Comparison of ENCODE assay signal across 2 cellular contexts in the genomic region with DNA sequence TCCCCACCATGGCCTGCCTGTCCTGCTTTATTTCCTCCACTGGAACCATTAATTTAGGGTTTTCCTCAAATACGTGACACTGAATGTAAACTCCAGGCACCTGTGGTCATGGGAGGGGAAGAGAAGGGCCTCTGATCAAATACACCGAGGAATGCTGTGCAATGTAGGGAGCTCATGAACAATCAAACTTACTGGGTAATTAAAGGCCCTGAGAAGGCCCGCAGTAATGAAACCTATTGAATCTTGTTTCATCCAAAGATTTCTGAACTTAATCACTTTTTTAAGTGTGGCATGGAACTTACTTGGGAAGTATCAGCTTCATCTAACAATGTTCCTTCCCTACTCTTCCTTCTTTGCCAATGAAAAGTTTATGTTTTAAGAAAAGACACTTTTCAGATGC.
TF ChIP-seq lines count a peak whose summit lies in the region.

No MANE protein-coding gene starts in this region.

TF ChIP-seq in GM23338, 12 proteins besides CTCF, POLR2A, EP300 and RAD21:
- no peak for TF ChIP-seq NANOG (IDR thresholded peaks at IDR 0.05; ENCODE audit: borderline replicate concordance)
- TF ChIP-seq, protein P1, sequence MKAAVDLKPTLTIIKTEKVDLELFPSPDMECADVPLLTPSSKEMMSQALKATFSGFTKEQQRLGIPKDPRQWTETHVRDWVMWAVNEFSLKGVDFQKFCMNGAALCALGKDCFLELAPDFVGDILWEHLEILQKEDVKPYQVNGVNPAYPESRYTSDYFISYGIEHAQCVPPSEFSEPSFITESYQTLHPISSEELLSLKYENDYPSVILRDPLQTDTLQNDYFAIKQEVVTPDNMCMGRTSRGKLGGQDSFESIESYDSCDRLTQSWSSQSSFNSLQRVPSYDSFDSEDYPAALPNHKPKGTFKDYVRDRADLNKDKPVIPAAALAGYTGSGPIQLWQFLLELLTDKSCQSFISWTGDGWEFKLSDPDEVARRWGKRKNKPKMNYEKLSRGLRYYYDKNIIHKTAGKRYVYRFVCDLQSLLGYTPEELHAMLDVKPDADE (IDR thresholded peaks at IDR 0.05): no peak
- TF ChIP-seq CREB1 (CRISPR knock-in tag; IDR thresholded peaks at IDR 0.05; ENCODE audit: low read depth): no peak
- no peak for TF ChIP-seq ZNF331 (CRISPR knock-in tag; IDR thresholded peaks at IDR 0.05; ENCODE audit: low read depth)
- TF ChIP-seq, protein P2, sequence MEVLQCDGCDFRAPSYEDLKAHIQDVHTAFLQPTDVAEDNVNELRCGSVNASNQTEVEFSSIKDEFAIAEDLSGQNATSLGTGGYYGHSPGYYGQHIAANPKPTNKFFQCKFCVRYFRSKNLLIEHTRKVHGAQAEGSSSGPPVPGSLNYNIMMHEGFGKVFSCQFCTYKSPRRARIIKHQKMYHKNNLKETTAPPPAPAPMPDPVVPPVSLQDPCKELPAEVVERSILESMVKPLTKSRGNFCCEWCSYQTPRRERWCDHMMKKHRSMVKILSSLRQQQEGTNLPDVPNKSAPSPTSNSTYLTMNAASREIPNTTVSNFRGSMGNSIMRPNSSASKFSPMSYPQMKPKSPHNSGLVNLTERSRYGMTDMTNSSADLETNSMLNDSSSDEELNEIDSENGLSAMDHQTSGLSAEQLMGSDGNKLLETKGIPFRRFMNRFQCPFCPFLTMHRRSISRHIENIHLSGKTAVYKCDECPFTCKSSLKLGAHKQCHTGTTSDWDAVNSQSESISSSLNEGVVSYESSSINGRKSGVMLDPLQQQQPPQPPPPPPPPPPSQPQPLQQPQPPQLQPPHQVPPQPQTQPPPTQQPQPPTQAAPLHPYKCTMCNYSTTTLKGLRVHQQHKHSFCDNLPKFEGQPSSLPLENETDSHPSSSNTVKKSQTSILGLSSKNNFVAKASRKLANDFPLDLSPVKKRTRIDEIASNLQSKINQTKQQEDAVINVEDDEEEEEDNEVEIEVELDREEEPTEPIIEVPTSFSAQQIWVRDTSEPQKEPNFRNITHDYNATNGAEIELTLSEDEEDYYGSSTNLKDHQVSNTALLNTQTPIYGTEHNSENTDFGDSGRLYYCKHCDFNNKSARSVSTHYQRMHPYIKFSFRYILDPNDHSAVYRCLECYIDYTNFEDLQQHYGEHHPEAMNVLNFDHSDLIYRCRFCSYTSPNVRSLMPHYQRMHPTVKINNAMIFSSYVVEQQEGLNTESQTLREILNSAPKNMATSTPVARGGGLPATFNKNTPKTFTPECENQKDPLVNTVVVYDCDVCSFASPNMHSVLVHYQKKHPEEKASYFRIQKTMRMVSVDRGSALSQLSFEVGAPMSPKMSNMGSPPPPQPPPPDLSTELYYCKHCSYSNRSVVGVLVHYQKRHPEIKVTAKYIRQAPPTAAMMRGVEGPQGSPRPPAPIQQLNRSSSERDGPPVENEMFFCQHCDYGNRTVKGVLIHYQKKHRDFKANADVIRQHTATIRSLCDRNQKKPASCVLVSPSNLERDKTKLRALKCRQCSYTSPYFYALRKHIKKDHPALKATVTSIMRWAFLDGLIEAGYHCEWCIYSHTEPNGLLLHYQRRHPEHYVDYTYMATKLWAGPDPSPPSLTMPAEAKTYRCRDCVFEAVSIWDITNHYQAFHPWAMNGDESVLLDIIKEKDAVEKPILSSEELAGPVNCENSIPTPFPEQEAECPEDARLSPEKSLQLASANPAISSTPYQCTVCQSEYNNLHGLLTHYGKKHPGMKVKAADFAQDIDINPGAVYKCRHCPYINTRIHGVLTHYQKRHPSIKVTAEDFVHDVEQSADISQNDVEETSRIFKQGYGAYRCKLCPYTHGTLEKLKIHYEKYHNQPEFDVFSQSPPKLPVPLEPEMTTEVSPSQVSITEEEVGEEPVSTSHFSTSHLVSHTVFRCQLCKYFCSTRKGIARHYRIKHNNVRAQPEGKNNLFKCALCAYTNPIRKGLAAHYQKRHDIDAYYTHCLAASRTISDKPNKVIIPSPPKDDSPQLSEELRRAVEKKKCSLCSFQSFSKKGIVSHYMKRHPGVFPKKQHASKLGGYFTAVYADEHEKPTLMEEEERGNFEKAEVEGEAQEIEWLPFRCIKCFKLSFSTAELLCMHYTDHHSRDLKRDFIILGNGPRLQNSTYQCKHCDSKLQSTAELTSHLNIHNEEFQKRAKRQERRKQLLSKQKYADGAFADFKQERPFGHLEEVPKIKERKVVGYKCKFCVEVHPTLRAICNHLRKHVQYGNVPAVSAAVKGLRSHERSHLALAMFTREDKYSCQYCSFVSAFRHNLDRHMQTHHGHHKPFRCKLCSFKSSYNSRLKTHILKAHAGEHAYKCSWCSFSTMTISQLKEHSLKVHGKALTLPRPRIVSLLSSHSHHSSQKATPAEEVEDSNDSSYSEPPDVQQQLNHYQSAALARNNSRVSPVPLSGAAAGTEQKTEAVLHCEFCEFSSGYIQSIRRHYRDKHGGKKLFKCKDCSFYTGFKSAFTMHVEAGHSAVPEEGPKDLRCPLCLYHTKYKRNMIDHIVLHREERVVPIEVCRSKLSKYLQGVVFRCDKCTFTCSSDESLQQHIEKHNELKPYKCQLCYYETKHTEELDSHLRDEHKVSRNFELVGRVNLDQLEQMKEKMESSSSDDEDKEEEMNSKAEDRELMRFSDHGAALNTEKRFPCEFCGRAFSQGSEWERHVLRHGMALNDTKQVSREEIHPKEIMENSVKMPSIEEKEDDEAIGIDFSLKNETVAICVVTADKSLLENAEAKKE (CRISPR knock-in tag; IDR thresholded peaks at IDR 0.05): no peak

TF ChIP-seq in K562, 482 proteins besides CTCF, POLR2A, EP300 and RAD21 (continued from another document):
- TF ChIP-seq BRF1 (IDR thresholded peaks at IDR 0.05; ENCODE audit: borderline replicate concordance, extremely low read depth, insufficient read length): no peak
- TF ChIP-seq, protein P3, sequence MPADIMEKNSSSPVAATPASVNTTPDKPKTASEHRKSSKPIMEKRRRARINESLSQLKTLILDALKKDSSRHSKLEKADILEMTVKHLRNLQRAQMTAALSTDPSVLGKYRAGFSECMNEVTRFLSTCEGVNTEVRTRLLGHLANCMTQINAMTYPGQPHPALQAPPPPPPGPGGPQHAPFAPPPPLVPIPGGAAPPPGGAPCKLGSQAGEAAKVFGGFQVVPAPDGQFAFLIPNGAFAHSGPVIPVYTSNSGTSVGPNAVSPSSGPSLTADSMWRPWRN (IDR thresholded peaks at IDR 0.05; ENCODE audit: low read depth): no peak
- TF ChIP-seq, protein P4, sequence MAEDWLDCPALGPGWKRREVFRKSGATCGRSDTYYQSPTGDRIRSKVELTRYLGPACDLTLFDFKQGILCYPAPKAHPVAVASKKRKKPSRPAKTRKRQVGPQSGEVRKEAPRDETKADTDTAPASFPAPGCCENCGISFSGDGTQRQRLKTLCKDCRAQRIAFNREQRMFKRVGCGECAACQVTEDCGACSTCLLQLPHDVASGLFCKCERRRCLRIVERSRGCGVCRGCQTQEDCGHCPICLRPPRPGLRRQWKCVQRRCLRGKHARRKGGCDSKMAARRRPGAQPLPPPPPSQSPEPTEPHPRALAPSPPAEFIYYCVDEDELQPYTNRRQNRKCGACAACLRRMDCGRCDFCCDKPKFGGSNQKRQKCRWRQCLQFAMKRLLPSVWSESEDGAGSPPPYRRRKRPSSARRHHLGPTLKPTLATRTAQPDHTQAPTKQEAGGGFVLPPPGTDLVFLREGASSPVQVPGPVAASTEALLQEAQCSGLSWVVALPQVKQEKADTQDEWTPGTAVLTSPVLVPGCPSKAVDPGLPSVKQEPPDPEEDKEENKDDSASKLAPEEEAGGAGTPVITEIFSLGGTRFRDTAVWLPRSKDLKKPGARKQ (CRISPR knock-in tag; IDR thresholded peaks at IDR 0.05): no peak
- TF ChIP-seq, protein P5, sequence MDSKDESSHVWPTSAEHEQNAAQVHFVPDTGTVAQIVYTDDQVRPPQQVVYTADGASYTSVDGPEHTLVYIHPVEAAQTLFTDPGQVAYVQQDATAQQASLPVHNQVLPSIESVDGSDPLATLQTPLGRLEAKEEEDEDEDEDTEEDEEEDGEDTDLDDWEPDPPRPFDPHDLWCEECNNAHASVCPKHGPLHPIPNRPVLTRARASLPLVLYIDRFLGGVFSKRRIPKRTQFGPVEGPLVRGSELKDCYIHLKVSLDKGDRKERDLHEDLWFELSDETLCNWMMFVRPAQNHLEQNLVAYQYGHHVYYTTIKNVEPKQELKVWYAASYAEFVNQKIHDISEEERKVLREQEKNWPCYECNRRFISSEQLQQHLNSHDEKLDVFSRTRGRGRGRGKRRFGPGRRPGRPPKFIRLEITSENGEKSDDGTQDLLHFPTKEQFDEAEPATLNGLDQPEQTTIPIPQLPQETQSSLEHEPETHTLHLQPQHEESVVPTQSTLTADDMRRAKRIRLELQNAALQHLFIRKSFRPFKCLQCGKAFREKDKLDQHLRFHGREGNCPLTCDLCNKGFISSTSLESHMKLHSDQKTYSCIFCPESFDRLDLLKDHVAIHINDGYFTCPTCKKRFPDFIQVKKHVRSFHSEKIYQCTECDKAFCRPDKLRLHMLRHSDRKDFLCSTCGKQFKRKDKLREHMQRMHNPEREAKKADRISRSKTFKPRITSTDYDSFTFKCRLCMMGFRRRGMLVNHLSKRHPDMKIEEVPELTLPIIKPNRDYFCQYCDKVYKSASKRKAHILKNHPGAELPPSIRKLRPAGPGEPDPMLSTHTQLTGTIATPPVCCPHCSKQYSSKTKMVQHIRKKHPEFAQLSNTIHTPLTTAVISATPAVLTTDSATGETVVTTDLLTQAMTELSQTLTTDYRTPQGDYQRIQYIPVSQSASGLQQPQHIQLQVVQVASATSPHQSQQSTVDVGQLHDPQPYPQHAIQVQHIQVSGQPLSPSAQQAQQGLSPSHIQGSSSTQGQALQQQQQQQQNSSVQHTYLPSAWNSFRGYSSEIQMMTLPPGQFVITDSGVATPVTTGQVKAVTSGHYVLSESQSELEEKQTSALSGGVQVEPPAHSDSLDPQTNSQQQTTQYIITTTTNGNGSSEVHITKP (IDR thresholded peaks at IDR 0.05; ENCODE audit: partially characterized antibody): no peak
- TF ChIP-seq, protein P6, sequence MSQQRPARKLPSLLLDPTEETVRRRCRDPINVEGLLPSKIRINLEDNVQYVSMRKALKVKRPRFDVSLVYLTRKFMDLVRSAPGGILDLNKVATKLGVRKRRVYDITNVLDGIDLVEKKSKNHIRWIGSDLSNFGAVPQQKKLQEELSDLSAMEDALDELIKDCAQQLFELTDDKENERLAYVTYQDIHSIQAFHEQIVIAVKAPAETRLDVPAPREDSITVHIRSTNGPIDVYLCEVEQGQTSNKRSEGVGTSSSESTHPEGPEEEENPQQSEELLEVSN (IDR thresholded peaks at IDR 0.05; ENCODE audit: borderline replicate concordance in 1 of 2, extremely low read depth in 1 of 2, insufficient read depth in 1 of 2, insufficient read length in 1 of 2, low read depth in 1 of 2, low read length in 1 of 2, poor library complexity in 1 of 2, severe bottlenecking in 1 of 2): no peak
